Comparison of ENCODE assay signal across 13 cellular contexts in the genomic region with DNA sequence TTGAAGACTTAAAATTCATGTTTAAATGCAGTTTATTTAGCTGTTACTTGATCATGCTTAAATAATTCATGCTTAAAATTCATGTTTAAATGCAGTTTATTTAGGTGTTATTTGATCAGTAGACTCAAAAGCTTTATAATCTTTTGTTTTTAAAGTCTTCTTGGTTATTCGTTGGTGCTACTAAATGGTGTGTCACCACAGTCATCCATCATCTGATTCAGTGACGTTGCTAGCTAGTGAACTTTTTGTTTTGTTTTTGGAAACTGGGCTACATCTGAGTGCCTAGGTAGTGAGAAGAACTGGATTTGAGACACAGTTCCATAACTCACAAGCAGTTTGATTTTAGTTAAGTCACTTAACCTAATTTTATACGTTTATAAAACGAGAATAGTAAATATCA. TPM values are rescaled to one million over a fixed set of nuclear protein-coding genes. Genes with fewer than 3 reads are reported as not detected.
DNase-seq lines count a peak whose midpoint lies in the region; ATAC-seq and TF ChIP-seq lines count a peak whose summit lies in the region.
"Had no signal": no experiment of that assay in that cellular context is flagged by ENCODE, and none has a peak within 500 bp of the region (broad histone marks: within the 10 kb centered on the region; RNA-seq: fewer than 3 reads in every experiment).

No MANE protein-coding gene starts in this region.

- peaks cover 29 to 78% (median 72%) of the 10 kb centered on the region in 4 donors for H3K4me1 ChIP-seq in esophagus muscularis mucosa
- peaks cover 0 to 11% of the 10 kb centered on the region in 2 donors for H3K4me1 ChIP-seq in uterus

- POLR2A ChIA-PET in RWPE1 (lab: Yijun Ruan, JAX; ENCODE audit: low non-redundant PET), result no interaction called here

- no peak overlapping the region for H3K4me3 Mint-ChIP-seq in natural killer cell treated with Interleukin-12 subunit alpha and Interleukin-12 subunit beta and Interleukin-15 and Interleukin-18, amount 100 ng/mL, for 72 hours

- intact Hi-C loops in esophagus muscularis mucosa (cut with DNase I) (no loop called here), sciatic nerve (cut with DNase I) (no loop called here), uterus (cut with DNase I; ENCODE audit: low total_unique reads) (no loop called here)

- CTCF ChIA-PET in RWPE1 (lab: Yijun Ruan, JAX), result no interaction called here

- WGBS in esophagus muscularis mucosa, result 23% methylated on average over 4 of the region's 4 CpGs

- peaks cover 54 to 64% of the 10 kb centered on the region in 2 donors for H3K4me1 Mint-ChIP-seq in natural killer cell treated with Interleukin-12 subunit alpha and Interleukin-12 subunit beta and Interleukin-15 and Interleukin-18, amount 100 ng/mL, for 72 hours (ENCODE audit: low read depth in 2 of 2)

- no peaks in the 10 kb centered on the region for H3K36me3 Mint-ChIP-seq in natural killer cell treated with Interleukin-12 subunit alpha and Interleukin-12 subunit beta and Interleukin-15 and Interleukin-18, amount 100 ng/mL, for 72 hours

- H3K27ac ChIP-seq in RWPE1 (no peak overlapping the region), esophagus muscularis mucosa (replicated peaks in 1 of 4) (peak overlapping the region; percentile 37 to 49 (median 42)), uterus (peak overlapping the region in 1 of 2 donors; percentile 25)
- H3K27ac ChIP-seq: pancreas had no signal

- peak; percentile 51 for DNase-seq in Caki2 (ENCODE audit: low read depth)
- DNase-seq in RWPE1 (ENCODE audit: low spot score), result peak; percentile 20
- no peak for DNase-seq in esophagus muscularis mucosa (ENCODE audit: extremely low spot score)
- DNase-seq in natural killer cell treated with Interleukin-12 subunit alpha and Interleukin-12 subunit beta and Interleukin-15 and Interleukin-18, amount 100 ng/mL, for 72 hours (ENCODE audit: low spot score), result no peak
- DNase-seq in sciatic nerve (ENCODE audit: low spot score), result no peak
- no peak for DNase-seq in uterus
- DNase-seq: activated CD4-positive, alpha-beta T cell treated with anti-CD3 and anti-CD28 coated beads, Interleukin-2, amount 50 U/mL, for 4 hours; amygdala; left colon; NCI-H526 treated with DMSO at 0.1 percent for 48 hours; pancreas had no signal

- H3K36me3 ChIP-seq in esophagus muscularis mucosa (no peaks in the 10 kb centered on the region), uterus (no peaks in the 10 kb centered on the region)
- H3K36me3 ChIP-seq: pancreas had no signal

- H3K27me3 ChIP-seq in esophagus muscularis mucosa, result no peaks in the 10 kb centered on the region
- no peaks in the 10 kb centered on the region for H3K27me3 ChIP-seq in uterus
- H3K27me3 ChIP-seq: pancreas had no signal

- TF ChIP-seq CTCF in RWPE1 (conservative IDR thresholded peaks at IDR 0.05; ENCODE audit: low read depth) (no peak), esophagus muscularis mucosa (IDR thresholded peaks at IDR 0.05) (no peak), uterus (IDR thresholded peaks at IDR 0.05) (no peak)

- TF ChIP-seq EP300 in esophagus muscularis mucosa (IDR thresholded peaks at IDR 0.05), result no peak

- peak overlapping the region; percentile 34 to 83 for H3K27ac Mint-ChIP-seq in natural killer cell treated with Interleukin-12 subunit alpha and Interleukin-12 subunit beta and Interleukin-15 and Interleukin-18, amount 100 ng/mL, for 72 hours

- no peak for ATAC-seq in natural killer cell treated with Interleukin-12 subunit alpha and Interleukin-12 subunit beta and Interleukin-15 and Interleukin-18, amount 100 ng/mL, for 72 hours
- ATAC-seq in sciatic nerve (no peak), HG03139 (IDR thresholded peaks at IDR 0.05; ENCODE audit: unreplicated experiment) (no peak), GM18502 (IDR thresholded peaks at IDR 0.05; ENCODE audit: poor library complexity, unreplicated experiment) (no peak)
- ATAC-seq: left colon had no signal

- in situ Hi-C loops in Caki2 (cut with HindIII; ENCODE audit: low pct_unique_long_range_greater_than_20kb, low sequenced_read_pairs), result no loop called here

- H3K4me3 ChIP-seq in esophagus muscularis mucosa, result no peak overlapping the region
- no peak overlapping the region for H3K4me3 ChIP-seq in uterus
- H3K4me3 ChIP-seq: pancreas had no signal

- no peaks in the 10 kb centered on the region for H3K27me3 Mint-ChIP-seq in natural killer cell treated with Interleukin-12 subunit alpha and Interleukin-12 subunit beta and Interleukin-15 and Interleukin-18, amount 100 ng/mL, for 72 hours

- TF ChIP-seq POLR2A in esophagus muscularis mucosa (IDR thresholded peaks at IDR 0.05; ENCODE audit: low read depth) (no peak), uterus (IDR thresholded peaks at IDR 0.05) (no peak)

- H3K9me3 ChIP-seq in esophagus muscularis mucosa, result no peaks in the 10 kb centered on the region
- H3K9me3 ChIP-seq in uterus, result no peaks in the 10 kb centered on the region
- H3K9me3 ChIP-seq: pancreas had no signal

- H3K9me3 Mint-ChIP-seq in natural killer cell treated with Interleukin-12 subunit alpha and Interleukin-12 subunit beta and Interleukin-15 and Interleukin-18, amount 100 ng/mL, for 72 hours, result no peaks in the 10 kb centered on the region

RNA-seq across cellular contexts. Expression of a gene that starts 20.9 kb away (rescaled TPM):
- 7.3 and 10.2 TPM in 2 replicates for total RNA-seq in Caki2 (2014; rRNA removed; shearing (Covaris generic); ENCODE audit: low replicate concordance)
- total RNA-seq in esophagus muscularis mucosa (10 to 100 TPM; 35.7 to 42.0 (median 38.8) TPM), sciatic nerve (63.4 TPM), uterus (10 to 100 TPM; 28.7 to 85.9 (median 53.8) TPM)
- total RNA-seq in natural killer cell treated with Interleukin-12 subunit alpha and Interleukin-12 subunit beta and Interleukin-15 and Interleukin-18, amount 100 ng/mL, for 72 hours, result 10 to 100 TPM; 39.3 to 43.4 TPM

Comparison
In these comparisons a context has a peak if more than half of its experiments do, and no peak if none do; other contexts are left out.
1. DNase-seq: peak in Caki2 (single experiment) and RWPE1 (single experiment); none in esophagus muscularis mucosa (single experiment), natural killer cell treated with Interleukin-12 subunit alpha and Interleukin-12 subunit beta and Interleukin-15 and Interleukin-18, amount 100 ng/mL, for 72 hours (single experiment), sciatic nerve (single experiment) and uterus (0 of 2).